Comparison of ENCODE assay signal across 9 cellular contexts in genomic region chr3:186882881-186883685, GRCh38. TPM values are rescaled to one million over a fixed set of nuclear protein-coding genes. Genes with fewer than 3 reads are reported as not detected.
A peak's percentile ranks its signal among the peaks of the same experiment; 100 is the strongest.
DNase-seq lines count a peak whose midpoint lies in the region; ATAC-seq and TF ChIP-seq lines count a peak whose summit lies in the region.
"Had no signal": no experiment of that assay in that cellular context is flagged by ENCODE, and none has a peak within 500 bp of the region (broad histone marks: within the 10 kb centered on the region; RNA-seq: fewer than 3 reads in every experiment).

No MANE protein-coding gene starts in this region.

- H3K36me3 Mint-ChIP-seq in MCF 10A (ENCODE audit: insufficient read depth, unreplicated experiment) (no peaks in the 10 kb centered on the region), immature natural killer cell (peaks cover 0 to 10% (median 5%) of the 10 kb centered on the region in 3 donors)

- POLR2A ChIA-PET in MCF 10A (lab: Yijun Ruan, JAX) = no interaction called here

- no peak for ATAC-seq in HG03442 (IDR thresholded peaks at IDR 0.05; ENCODE audit: unreplicated experiment)

- H3K9me3 Mint-ChIP-seq in MCF 10A (ENCODE audit: unreplicated experiment) (no peaks in the 10 kb centered on the region), immature natural killer cell (peaks cover 0 to 6% (median 1%) of the 10 kb centered on the region in 6 donors)
- H3K9me3 Mint-ChIP-seq: nephron had no signal

- no peaks in the 10 kb centered on the region for H3K27me3 ChIP-seq in breast epithelium

- DNase-seq in MCF 10A (ENCODE audit: unreplicated experiment) (peak; percentile 79), breast epithelium (ENCODE audit: low spot score in 2 of 2) (no peak), immature natural killer cell (no peak), cortex of kidney (lab: John Stamatoyannopoulos, UW) (no peak), NCI-H128 (lab: John Stamatoyannopoulos, UW; ENCODE audit: unreplicated experiment) (no peak), superior temporal gyrus (ENCODE audit: extremely low spot score) (no peak)
- DNase-seq in activated CD8-positive, alpha-beta memory T cell treated with anti-CD3 and anti-CD28 coated beads, Interleukin-2, amount 50 U/mL, for 48 hours = peak; percentile 73

- H3K27ac Mint-ChIP-seq in MCF 10A (ENCODE audit: low read depth, unreplicated experiment) (no peak overlapping the region), immature natural killer cell (peak overlapping the region; percentile 14 to 81 (median 58))
- H3K27ac Mint-ChIP-seq: nephron had no signal

- H3K9me3 ChIP-seq in breast epithelium = no peaks in the 10 kb centered on the region

- peaks cover 11% of the 10 kb centered on the region for H3K4me1 Mint-ChIP-seq in MCF 10A (ENCODE audit: insufficient read depth, unreplicated experiment)
- H3K4me1 Mint-ChIP-seq in immature natural killer cell = peaks cover 39 to 64% of the 10 kb centered on the region in 2 donors
- H3K4me1 Mint-ChIP-seq: nephron had no signal

- TF ChIP-seq CTCF in MCF 10A (IDR thresholded peaks at IDR 0.05; ENCODE audit: unreplicated experiment) (no peak), breast epithelium (IDR thresholded peaks at IDR 0.05) (no peak)

- no peaks in the 10 kb centered on the region for H3K4me1 ChIP-seq in breast epithelium

- CTCF ChIA-PET in MCF 10A (lab: Yijun Ruan, JAX) = interaction anchor here (0.7 to 3.0 kb wide), 2 partner anchors 34 to 279 kb away, joined by 3 to 8 read pairs; no protein-coding TSS in a partner anchor

- no peak overlapping the region for H3K4me3 Mint-ChIP-seq in MCF 10A (ENCODE audit: unreplicated experiment)
- peak overlapping the region; percentile 63 to 86 (median 72) for H3K4me3 Mint-ChIP-seq in immature natural killer cell
- H3K4me3 Mint-ChIP-seq: nephron had no signal

- H3K36me3 ChIP-seq in breast epithelium = no peaks in the 10 kb centered on the region

- no peak for TF ChIP-seq POLR2A in breast epithelium (IDR thresholded peaks at IDR 0.05)

- H3K4me3 ChIP-seq in breast epithelium = no peak overlapping the region

- H3K27ac ChIP-seq in breast epithelium = no peak overlapping the region

- intact Hi-C loops in MCF 10A (cut with micrococcal nuclease) = loop anchor here (5.0 kb wide), 1 partner anchor 49 kb away; the partner anchor contains the start of gene ST6GAL1
- intact Hi-C loops in breast epithelium (cut with DNase I; ENCODE audit: low total_unique reads) = no loop called here

- TSS peak; percentile 44 for BruUV-seq in MCF 10A (replicated peaks; lab: Mats Ljungman, UMichigan)

- H3K27me3 Mint-ChIP-seq in MCF 10A (ENCODE audit: insufficient read depth, unreplicated experiment) (no peaks in the 10 kb centered on the region), immature natural killer cell (ENCODE audit: low read depth in 3 of 3) (peaks cover 0 to 2% (median 0%) of the 10 kb centered on the region in 3 donors)

RNA-seq across cellular contexts. Expression of gene ADIPOQ, which starts 40.6 kb away (rescaled TPM):
- total RNA-seq in MCF 10A (2022) (not detected in 2 replicates), breast epithelium (1,000 to 10,000 TPM in 1 of 3 donors, 100 to 1,000 TPM in 2; 137 to 2,151 (median 208) TPM)
- polyA plus RNA-seq in immature natural killer cell = not detected

RNA-seq across cellular contexts. Expression of gene ST6GAL1, which starts 47.2 kb away (rescaled TPM):
- 11.5 and 18.8 TPM in 2 replicates for total RNA-seq in MCF 10A (2022)
- total RNA-seq in breast epithelium = 10 to 100 TPM; 28.5 to 79.6 (median 42.3) TPM
- polyA plus RNA-seq in immature natural killer cell = 100 to 1,000 TPM in 1 of 3 donors, 10 to 100 TPM in 2; 49.8 to 142 (median 74.4) TPM

Comparison
In these comparisons a context has a peak if more than half of its experiments do, and no peak if none do; other contexts are left out.
1. DNase-seq: peak in MCF 10A (single experiment) and activated CD8-positive, alpha-beta memory T cell treated with anti-CD3 and anti-CD28 coated beads, Interleukin-2, amount 50 U/mL, for 48 hours (single experiment); none in breast epithelium (0 of 2), immature natural killer cell (0 of 3), cortex of kidney (single experiment), NCI-H128 (single experiment) and superior temporal gyrus (single experiment).
2. RNA of gene ADIPOQ, which starts 40.6 kb away (total RNA-seq): 137 to 2,151 TPM in breast epithelium; not detected in MCF 10A; every median in the first group is over 100 times any median in the second.